In the genomic region with DNA sequence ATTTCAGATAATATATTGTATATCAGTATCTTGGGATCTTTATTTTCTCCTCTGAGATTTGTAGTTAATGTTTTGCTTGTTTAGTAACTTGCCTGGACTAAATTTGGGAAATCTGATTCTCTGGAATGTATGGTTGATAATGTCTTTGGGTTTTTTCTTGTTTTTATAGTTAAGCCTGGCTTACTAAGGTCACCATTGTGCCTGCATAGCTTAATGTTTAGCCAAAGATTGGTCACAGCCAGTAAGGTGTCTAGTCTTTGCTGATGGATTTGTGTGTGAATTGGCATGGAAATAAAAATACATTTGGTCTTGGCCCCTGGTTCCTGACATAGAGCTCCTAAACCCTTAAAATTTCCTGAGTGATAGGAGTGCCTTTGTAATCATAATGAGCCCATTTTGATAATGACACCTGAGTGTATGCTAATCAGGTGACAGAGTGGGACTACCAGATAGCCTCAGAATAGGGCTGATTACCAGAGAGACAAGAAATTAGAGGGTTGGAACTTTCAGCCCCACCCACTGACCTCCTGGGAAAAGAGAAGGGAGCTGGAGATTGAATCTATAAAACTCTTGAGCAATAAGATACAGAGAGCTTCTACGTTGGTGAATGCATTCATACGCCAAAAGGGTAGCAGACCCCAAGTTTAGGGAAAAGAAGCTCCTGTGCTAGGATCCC, we compare ENCODE assay signal across 19 cellular contexts. TPM values are rescaled to one million over a fixed set of nuclear protein-coding genes. Genes with fewer than 3 reads are reported as not detected.
DNase-seq lines count a peak whose midpoint lies in the region; ATAC-seq, FAIRE-seq and TF ChIP-seq lines count a peak whose summit lies in the region.
"Had no signal": no experiment of that assay in that cellular context is flagged by ENCODE, and none has a peak within 500 bp of the region (broad histone marks: within the 10 kb centered on the region; RNA-seq: fewer than 3 reads in every experiment).

No MANE protein-coding gene starts in this region.

- no peak for ATAC-seq in K562
- ATAC-seq in HG02759 (IDR thresholded peaks at IDR 0.05; ENCODE audit: unreplicated experiment), result no peak
- no peak for ATAC-seq in HG03442 (IDR thresholded peaks at IDR 0.05; ENCODE audit: unreplicated experiment)

- no peak for TF ChIP-seq EP300 in K562 (IDR thresholded peaks at IDR 0.05; ENCODE audit: low read length)

- H3K9ac ChIP-seq in K562 (ENCODE audit: insufficient read depth in 1 of 2, low read depth in 2 of 2, low read length in 2 of 2), result no peak overlapping the region

- no peak overlapping the region for H3K4me3 ChIP-seq in K562
- no peak overlapping the region for H3K4me3 ChIP-seq in dorsolateral prefrontal cortex

- intact Hi-C loops in K562 (cut with micrococcal nuclease), result no loop called here
- intact Hi-C loops in dorsolateral prefrontal cortex (cut with DNase I), result no loop called here

- peak; percentile 92 for DNase-seq in Caki2 (ENCODE audit: low read depth)
- peak; percentile 79 for DNase-seq in NCI-H1436 treated with DMSO at 0.1 percent for 48 hours (lab: John Stamatoyannopoulos, UW)
- no peak for DNase-seq in K562 (ENCODE audit: extremely low read depth in 1 of 4, low spot score in 3 of 4)
- peak; percentile 52 for DNase-seq in left kidney (ENCODE audit: low read depth, low spot score)
- no peak for DNase-seq in activated effector memory CD4-positive, alpha-beta T cell treated with Interleukin-2 at 50 U/mL for 16 hours
- DNase-seq in dorsolateral prefrontal cortex, result no peak
- DNase-seq: AML-193, DMS153, EL, Karpas-422, MM.1S, NCI-H1092 treated with DMSO at 0.1 percent for 48 hours, NCI-H2029, NCI-H524 treated with DMSO at 0.1 percent for 48 hours, OCI-M1, RPMI8226 had no signal

- in situ Hi-C loops in Caki2 (cut with HindIII; ENCODE audit: low pct_unique_long_range_greater_than_20kb, low sequenced_read_pairs), result no loop called here
- in situ Hi-C loops in K562 (cut with MboI), result no loop called here

- POLR2A ChIA-PET in K562 (lab: Yijun Ruan, JAX), result interaction anchor here (0.9 kb wide), 1 partner anchor 10 kb away, joined by 6 read pairs; no protein-coding TSS in a partner anchor

- CTCF ChIA-PET in K562 (lab: Yijun Ruan, JAX; ENCODE audit: low intra/inter-chr PET ratio), result interaction anchor here (0.6 kb wide), 1 partner anchor 391 kb away, joined by 4 read pairs; no protein-coding TSS in a partner anchor

- H3K27me3 ChIP-seq in K562 (ENCODE audit: control insufficient read depth in 2 of 2, insufficient read depth in 2 of 2, low read length in 2 of 2), result no peaks in the 10 kb centered on the region
- H3K27me3 ChIP-seq in dorsolateral prefrontal cortex, result no peaks in the 10 kb centered on the region

- no peaks in the 10 kb centered on the region for H4K20me1 ChIP-seq in K562 (replicated peaks; ENCODE audit: control insufficient read depth, insufficient read depth, low read length)

- no peak overlapping the region for H3K4me2 ChIP-seq in K562 (ENCODE audit: insufficient read depth, low read length)

- TF ChIP-seq RAD21 in K562 (CRISPR knock-in tag; conservative IDR thresholded peaks at IDR 0.05 in 1 of 2, IDR thresholded peaks at IDR 0.05 in 1 of 2), result no peak

- no peak for TF ChIP-seq POLR2A in K562 (conservative IDR thresholded peaks at IDR 0.05)

- H2AFZ ChIP-seq in K562 (ENCODE audit: low read depth, low read length), result no peak overlapping the region

- H3K27ac ChIP-seq in K562 (ENCODE audit: extremely low read depth, low read depth, low read length) (no peak overlapping the region), dorsolateral prefrontal cortex (no peak overlapping the region)

- no TSS peak for BruUV-seq in K562 (replicated peaks; lab: Mats Ljungman, UMichigan)

- no peaks in the 10 kb centered on the region; a peak in 2 of 5 replicates for H3K4me1 ChIP-seq in K562 (replicated peaks in 1 of 2; ENCODE audit: control insufficient read depth in 2 of 2, insufficient read depth in 2 of 2, low read length in 2 of 2)

- no peak for FAIRE-seq in K562 (lab: Jason Lieb, UNC)
- FAIRE-seq: GM19239 had no signal

- H3K36me3 ChIP-seq in K562 (ENCODE audit: control insufficient read depth, insufficient read depth, low read length), result no peaks in the 10 kb centered on the region

- 47% methylated on average over 2 of the region's 2 CpGs for WGBS in K562 (ENCODE audit: insufficient coverage, low coverage, missing lambda C conversion rate)

- no peaks in the 10 kb centered on the region for H3K79me2 ChIP-seq in K562 (ENCODE audit: control insufficient read depth, insufficient read depth, low read length)

- H3K9me3 ChIP-seq in K562 (replicated peaks; ENCODE audit: control insufficient read depth, insufficient read depth, low read depth, low read length), result no peaks in the 10 kb centered on the region

- no peak for TF ChIP-seq CTCF in K562 (IDR thresholded peaks at IDR 0.05 in 2 of 3, conservative IDR thresholded peaks at IDR 0.05 in 1 of 3; ENCODE audit: insufficient read depth in 2 of 3, low read depth in 1 of 3, low read length in 3 of 3)
- no peak for TF ChIP-seq CTCF in dorsolateral prefrontal cortex (IDR thresholded peaks at IDR 0.05 in 54 of 56, conservative IDR thresholded peaks at IDR 0.05 in 2 of 56; ENCODE audit: low read depth in 1 of 56, partially characterized antibody in 56 of 56)

- no peaks in the 10 kb centered on the region for H3K9me1 ChIP-seq in K562 (ENCODE audit: control insufficient read depth, insufficient read depth, low read length)

TF ChIP-seq in K562, 482 proteins besides CTCF, POLR2A, EP300 and RAD21:
- TF ChIP-seq CEBPB (tag; IDR thresholded peaks at IDR 0.05), result 0 out of 2 replicates have a peak, but pooled peaks have one; percentile 8
- TF ChIP-seq HNRNPH1 (optimal IDR thresholded peaks at IDR 0.05; ENCODE audit: low read depth, low read length), result no peak

RNA-seq across cellular contexts. Expression of a gene that starts 47.9 kb away (rescaled TPM):
- total RNA-seq in Caki2 (2014; rRNA removed; shearing (Covaris generic); ENCODE audit: low replicate concordance), result 17.8 and 24.5 TPM in 2 replicates
- 31.7 and 105 TPM in 2 replicates for total RNA-seq in K562 (2011; cell fraction: chromatin; rRNA removed; ENCODE audit: low replicate concordance)
- total RNA-seq in K562 (2011; cell fraction: nucleolus; rRNA removed), result 21.0 and 29.3 TPM in 2 replicates
- 27.2 and 36.0 TPM in 2 replicates for total RNA-seq in K562 (2011; cell fraction: nucleoplasm; rRNA removed)
- 37.1 and 43.6 TPM in 2 replicates for total RNA-seq in K562 (2014; rRNA removed)
- 70.7 and 85.1 TPM in 2 replicates for total RNA-seq in K562 (2014; rRNA removed; fragmentation: Illumina TruSeq; extraction: Trizol)
- total RNA-seq in K562 (2015; rRNA removed; fragmentation: Illumina TruSeq; extraction: Trizol), result 56.7 and 67.4 TPM in 2 replicates
- 42.5 and 48.0 TPM in 2 replicates for total RNA-seq in K562 (2021)
- 73.1 and 90.0 TPM in 2 replicates for polyA plus RNA-seq in K562 (2011; rRNA removed)
- polyA plus RNA-seq in K562 (2011; cell fraction: cytosol; rRNA removed), result 14.7 and 30.5 TPM in 2 replicates
- 37.4 and 63.3 TPM in 2 replicates for polyA plus RNA-seq in K562 (2011; cell fraction: nucleus; rRNA removed)
- polyA plus RNA-seq in K562 (2012), result 33.4 and 43.8 TPM in 2 replicates
- 54.7 and 60.3 TPM in 2 replicates for polyA plus RNA-seq in K562 (2014; fragmentation: Illumina TruSeq; extraction: Trizol)
- polyA plus RNA-seq in K562 (2014; fragmentation: Nextera tagmentation; extraction: Ambion mirVana), result 10 to 100 TPM; 42.6 to 43.9 TPM
- 70.5 and 75.0 TPM in 2 replicates for polyA plus RNA-seq in K562 (2014; rRNA removed)
- 43.3 and 45.9 TPM in 2 replicates for polyA minus RNA-seq in K562 (2011; rRNA and poly(A)+ RNA removed)
- polyA minus RNA-seq in K562 (2011; cell fraction: cytosol; rRNA and poly(A)+ RNA removed), result 12.9 and 16.3 TPM in 2 replicates
- 52.4 and 107 TPM in 2 replicates for polyA minus RNA-seq in K562 (2011; cell fraction: nucleus; rRNA and poly(A)+ RNA removed)
- total RNA-seq in dorsolateral prefrontal cortex, result 1 to 10 TPM in 67 of 120 experiments, under 1 TPM in 42, not detected in 11; 0.23 to 8.2 (median 1.2) TPM

Comparison
In these comparisons a context has a peak if more than half of its experiments do, and no peak if none do; other contexts are left out.
1. DNase-seq: peak in Caki2 (single experiment), NCI-H1436 treated with DMSO at 0.1 percent for 48 hours (single experiment) and left kidney (single experiment); none in K562 (0 of 4), activated effector memory CD4-positive, alpha-beta T cell treated with Interleukin-2 at 50 U/mL for 16 hours (single experiment) and dorsolateral prefrontal cortex (0 of 10).